Comparison of ENCODE assay signal across 24 cellular contexts in the genomic region with DNA sequence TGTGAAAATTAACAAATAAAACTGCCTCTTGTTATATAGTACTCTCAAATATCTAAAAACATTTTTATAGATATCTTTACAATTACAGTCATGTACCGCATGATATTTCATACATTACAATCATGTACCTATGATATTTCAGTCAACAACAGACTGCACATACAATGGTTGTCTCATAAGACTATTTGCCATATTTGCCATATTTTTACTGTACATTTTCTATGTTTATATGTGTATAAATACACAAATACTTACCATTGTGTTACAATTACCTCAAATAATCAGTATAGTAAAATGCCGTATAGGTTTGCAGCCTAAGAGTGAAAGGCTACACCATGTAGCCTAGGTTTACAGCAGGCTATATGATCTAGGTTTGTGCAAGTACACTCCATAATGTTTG.
"Had no signal": no experiment of that assay in that cellular context is flagged by ENCODE, and none has a peak within 500 bp of the region (broad histone marks: within the 10 kb centered on the region; RNA-seq: fewer than 3 reads in every experiment).

No MANE protein-coding gene starts in this region.

- H3K4me3 ChIP-seq: stomach, suprapubic skin, testis, thoracic aorta, thyroid gland, tibial artery, tibial nerve, transverse colon, upper lobe of left lung, upper lobe of right lung, uterus, vagina had no signal

- DNase-seq: stimulated activated CD4-positive, alpha-beta T cell treated with anti-CD3 and anti-CD28 coated beads, Interleukin-2, amount 100 ng/mL, for 48 hours; stimulated activated CD4-positive, alpha-beta T cell treated with anti-CD3 and anti-CD28 coated beads, Interleukin-4, amount 100 ng/mL, for 1 hour; stimulated activated CD4-positive, alpha-beta T cell treated with anti-CD3 and anti-CD28 coated beads, Interleukin-4, amount 100 ng/mL, for 24 hours; stimulated activated CD4-positive, alpha-beta T cell treated with anti-CD3 and anti-CD28 coated beads, Interleukin-4, amount 100 ng/mL, for 4 hours; stimulated activated CD8-positive, alpha-beta memory T cell treated with anti-CD3 and anti-CD28 coated beads, Interleukin-4, amount 100 ng/mL, for 48 hours; stimulated activated naive B cell treated with anti-CD40 and anti-IgM and Interleukin-4, amounts not matched to agents 10 μg/mL and 1 μg/mL and 100 μg/mL, for 72 hours; stimulated activated naive CD4-positive, alpha-beta T cell; stimulated activated naive CD4-positive, alpha-beta T cell treated with Interleukin-2 at 50 U/mL for 16 hours; stimulated activated naive CD8-positive, alpha-beta T cell treated with anti-CD3 and anti-CD28 coated beads, Interleukin-15, amount 100 ng/mL, for 72 hours; stimulated activated naive CD8-positive, alpha-beta T cell treated with anti-CD3 and anti-CD28 coated beads, Interleukin-15, Interleukin-2, amounts not matched to agents 100 U/mL and 50 U/mL, for 24 hours; stomach; substantia nigra; testis; thyroid gland; tibial artery; transverse colon; trophoblast cell; upper lobe of left lung; upper lobe of right lung; uterus had no signal

- H3K27ac ChIP-seq: stomach, suprapubic skin, testis, thoracic aorta, thyroid gland, tibial artery, tibial nerve, transverse colon, upper lobe of left lung, upper lobe of right lung, uterus, vagina had no signal

- H3K36me3 ChIP-seq: stomach, suprapubic skin, thoracic aorta, thyroid gland, tibial artery, tibial nerve, transverse colon, upper lobe of left lung, upper lobe of right lung, uterus, vagina had no signal

- H3K4me1 ChIP-seq: stomach, suprapubic skin, testis, thyroid gland, tibial artery, tibial nerve, transverse colon, upper lobe of left lung, upper lobe of right lung, uterus, vagina had no signal

- H3K9me3 ChIP-seq: suprapubic skin, testis, thoracic aorta, thyroid gland, tibial nerve, transverse colon, upper lobe of right lung, uterus, vagina had no signal
